ENCODE assay signal across 10 cellular contexts in the genomic region with DNA sequence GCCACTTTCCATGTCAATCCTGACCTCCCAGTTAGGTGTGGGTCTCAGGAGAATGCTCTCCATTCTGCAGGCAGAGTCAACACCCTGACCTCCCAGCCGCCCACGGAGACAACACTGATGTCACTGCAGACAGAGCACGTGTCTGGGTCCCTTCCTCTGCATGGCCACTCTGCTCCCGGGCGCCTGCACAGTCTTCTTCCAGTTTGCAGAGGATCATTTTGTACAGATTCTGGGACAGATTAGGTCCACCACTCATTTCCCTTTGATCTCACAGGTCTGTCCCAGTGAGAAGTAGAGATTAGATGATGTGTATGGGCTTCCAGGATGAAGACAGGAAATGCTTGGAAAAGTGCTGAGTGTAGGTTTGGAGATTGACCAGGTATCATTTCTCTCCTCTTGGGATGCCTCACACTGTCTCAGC.
DNase-seq lines count a peak whose midpoint lies in the region; TF ChIP-seq lines count a peak whose summit lies in the region.
"Had no signal": no experiment of that assay in that cellular context is flagged by ENCODE, and none has a peak within 500 bp of the region (broad histone marks: within the 10 kb centered on the region; RNA-seq: fewer than 3 reads in every experiment).

No MANE protein-coding gene starts in this region.

- no peaks in the 10 kb centered on the region for H3K79me2 ChIP-seq in MM.1S (ENCODE audit: low read length)

- no peaks in the 10 kb centered on the region for H3K27me3 ChIP-seq in brain microvascular endothelial cell (replicated peaks)
- no peaks in the 10 kb centered on the region for H3K27me3 ChIP-seq in layer of hippocampus (ENCODE audit: control insufficient read depth, insufficient read depth, low read length)
- H3K27me3 ChIP-seq in MM.1S (replicated peaks; ENCODE audit: insufficient read depth, low read length) = no peaks in the 10 kb centered on the region

- H3K4me2 ChIP-seq in MM.1S (ENCODE audit: low read depth, low read length) = no peak overlapping the region

- TF ChIP-seq CTCF in brain microvascular endothelial cell (IDR thresholded peaks at IDR 0.05; ENCODE audit: low read depth, low read length, missing control alignments) (no peak), MM.1S (IDR thresholded peaks at IDR 0.05; ENCODE audit: low read length) (no peak)

- H3K4me1 ChIP-seq in MM.1S (ENCODE audit: low read length) = no peaks in the 10 kb centered on the region

- H3F3A ChIP-seq in MM.1S (ENCODE audit: insufficient read depth, low read length) = no peaks in the 10 kb centered on the region

- no peaks in the 10 kb centered on the region for H3K9me3 ChIP-seq in MM.1S (replicated peaks; ENCODE audit: insufficient read depth, low read length)

- H3K4me3 ChIP-seq in brain microvascular endothelial cell (ENCODE audit: low read depth, low read length) (no peak overlapping the region), MM.1S (ENCODE audit: low read length) (no peak overlapping the region)

- DNase-seq in DMS 273 (lab: John Stamatoyannopoulos, UW; ENCODE audit: unreplicated experiment) (peak; percentile 35), DMS 273 treated with DMSO at 0.1 percent for 48 hours (lab: John Stamatoyannopoulos, UW) (no peak), brain microvascular endothelial cell (peak; percentile 79), substantia nigra (lab: John Stamatoyannopoulos, UW) (peak in 44 of 49 donors; percentile 30 to 85 (median 67)), MM.1S (no peak)
- DNase-seq in stimulated activated naive CD4-positive, alpha-beta T cell (lab: John Stamatoyannopoulos, UW) = no peak
- DNase-seq in activated naive CD4-positive, alpha-beta T cell treated with anti-CD3 and anti-CD28 coated beads, Interleukin-2, amount 10 ng/mL, durations not matched to agents 7 days and 5 days = no peak
- DNase-seq: 8988T, WERI-Rb-1 had no signal

- H4K20me1 ChIP-seq in MM.1S (ENCODE audit: insufficient read depth, low read length) = no peaks in the 10 kb centered on the region

- H3K4me1 Mint-ChIP-seq in activated naive CD4-positive, alpha-beta T cell treated with anti-CD3 and anti-CD28 coated beads, Interleukin-2, amount 10 ng/mL, durations not matched to agents 7 days and 5 days = no peaks in the 10 kb centered on the region

- H3K9me3 Mint-ChIP-seq in activated naive CD4-positive, alpha-beta T cell treated with anti-CD3 and anti-CD28 coated beads, Interleukin-2, amount 10 ng/mL, durations not matched to agents 7 days and 5 days = no peaks in the 10 kb centered on the region

- H3K27me3 Mint-ChIP-seq in activated naive CD4-positive, alpha-beta T cell treated with anti-CD3 and anti-CD28 coated beads, Interleukin-2, amount 10 ng/mL, durations not matched to agents 7 days and 5 days = peaks cover 63% of the 10 kb centered on the region

- no peaks in the 10 kb centered on the region for H3K9me2 ChIP-seq in MM.1S (replicated peaks; ENCODE audit: insufficient read depth, low read length)

- CTCF ChIA-PET in activated naive CD4-positive, alpha-beta T cell treated with anti-CD3 and anti-CD28 coated beads, Interleukin-2, amount 10 ng/mL, durations not matched to agents 7 days and 5 days (lab: Charles Lee) = interaction anchor here (2.0 kb wide), 1 partner anchor 100 kb away, joined by 4 read pairs; no protein-coding TSS in a partner anchor

- no peak overlapping the region for H2AFZ ChIP-seq in MM.1S (ENCODE audit: low read length)

- no peak overlapping the region for H3K9ac ChIP-seq in MM.1S (ENCODE audit: low read length)

- in situ Hi-C loops in brain microvascular endothelial cell (cut with HindIII; ENCODE audit: low pct_ligation_motif_present, low sequenced_read_pairs) = no loop called here

- no peak overlapping the region for H3K27ac Mint-ChIP-seq in activated naive CD4-positive, alpha-beta T cell treated with anti-CD3 and anti-CD28 coated beads, Interleukin-2, amount 10 ng/mL, durations not matched to agents 7 days and 5 days

- H3K36me3 ChIP-seq in brain microvascular endothelial cell (replicated peaks) (no peaks in the 10 kb centered on the region), MM.1S (replicated peaks; ENCODE audit: insufficient read depth, low read length) (no peaks in the 10 kb centered on the region)

- no peak overlapping the region for H3K4me3 Mint-ChIP-seq in activated naive CD4-positive, alpha-beta T cell treated with anti-CD3 and anti-CD28 coated beads, Interleukin-2, amount 10 ng/mL, durations not matched to agents 7 days and 5 days

- H3K27ac ChIP-seq in brain microvascular endothelial cell (peak overlapping the region; percentile 91), layer of hippocampus (ENCODE audit: low read depth, low read length) (peak overlapping the region; percentile 95), substantia nigra (ENCODE audit: low read depth, low read length, poor library complexity, severe bottlenecking) (peak overlapping the region; percentile 99), MM.1S (ENCODE audit: low read length) (no peak overlapping the region)
- H3K27ac ChIP-seq: WERI-Rb-1 had no signal

- H3K36me3 Mint-ChIP-seq in activated naive CD4-positive, alpha-beta T cell treated with anti-CD3 and anti-CD28 coated beads, Interleukin-2, amount 10 ng/mL, durations not matched to agents 7 days and 5 days = no peaks in the 10 kb centered on the region

Comparison
In these comparisons a context has a peak if more than half of its experiments do, and no peak if none do; other contexts are left out.
1. DNase-seq: peak in DMS 273 (single experiment), brain microvascular endothelial cell (single experiment) and substantia nigra (44 of 49); none in DMS 273 treated with DMSO at 0.1 percent for 48 hours (single experiment), MM.1S (single experiment), stimulated activated naive CD4-positive, alpha-beta T cell (0 of 6) and activated naive CD4-positive, alpha-beta T cell treated with anti-CD3 and anti-CD28 coated beads, Interleukin-2, amount 10 ng/mL, durations not matched to agents 7 days and 5 days (single experiment).